In the genomic region with DNA sequence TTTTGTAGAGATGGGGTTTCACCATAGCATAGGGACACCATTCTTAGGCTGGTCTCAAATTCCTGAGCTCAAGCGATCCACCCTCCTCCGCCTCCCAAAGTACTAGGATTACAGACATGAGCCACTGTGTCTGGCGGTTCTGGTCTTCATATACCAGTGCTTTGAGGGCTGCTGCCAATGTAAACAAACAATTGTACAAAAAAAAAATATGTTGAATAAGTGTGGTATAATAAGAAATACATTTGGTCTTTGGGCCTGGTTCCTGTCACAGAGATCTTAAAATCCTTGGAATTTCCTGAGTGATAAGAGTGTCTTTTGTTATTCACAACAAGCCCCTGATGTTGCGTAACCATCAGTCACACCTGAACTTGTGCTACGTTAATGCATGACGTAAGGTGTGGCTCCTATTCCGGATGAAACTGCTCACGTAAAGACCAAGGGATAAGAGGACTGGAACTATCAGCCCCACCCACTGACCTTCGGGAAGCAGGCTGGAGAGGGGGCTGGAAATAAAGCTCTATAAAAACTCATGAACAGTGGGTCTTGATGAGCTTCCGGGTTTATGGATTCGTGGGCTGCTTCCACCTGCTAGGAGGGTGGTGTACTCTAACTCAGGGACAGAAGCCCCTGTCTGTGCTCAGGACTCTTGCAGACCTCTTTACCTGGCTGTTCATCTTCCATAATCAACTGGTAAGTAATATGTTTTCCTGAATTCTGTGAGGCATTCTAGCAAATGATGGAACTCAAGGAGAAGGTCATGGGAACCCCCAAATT, we compare ENCODE assay signal across 10 cellular contexts. TPM values are rescaled to one million over a fixed set of nuclear protein-coding genes. Genes with fewer than 3 reads are reported as not detected.
DNase-seq lines count a peak whose midpoint lies in the region; ATAC-seq, FAIRE-seq and TF ChIP-seq lines count a peak whose summit lies in the region.
"Had no signal": no experiment of that assay in that cellular context is flagged by ENCODE, and none has a peak within 500 bp of the region (broad histone marks: within the 10 kb centered on the region; RNA-seq: fewer than 3 reads in every experiment).

No MANE protein-coding gene starts in this region.

- TF ChIP-seq CTCF in heart left ventricle (IDR thresholded peaks at IDR 0.05), result no peak
- no peak for TF ChIP-seq CTCF in HepG2 (CRISPR knock-in tag; IDR thresholded peaks at IDR 0.05)
- TF ChIP-seq CTCF in D721Med (IDR thresholded peaks at IDR 0.05; ENCODE audit: insufficient read depth, missing control alignments), result no peak

- no peak for FAIRE-seq in HepG2 (lab: Jason Lieb, UNC)
- no peak for FAIRE-seq in D721Med (lab: Jason Lieb, UNC)

- intact Hi-C loops in heart left ventricle (cut with DNase I) (loop anchor here in 9 of 10 donors (1.0 to 10.0 kb wide), 13 partner anchors 93 to 371 kb away; a partner anchor contains a TSS), Right ventricle myocardium inferior (cut with DNase I) (loop anchor here (2.0 to 5.0 kb wide), 5 partner anchors 96 to 356 kb away; a partner anchor contains a TSS), HepG2 (cut with micrococcal nuclease; ENCODE audit: unreplicated experiment) (no loop called here)

- POLR2A ChIA-PET in HepG2 (lab: Yijun Ruan, JAX), result no interaction called here

- H3K36me3 ChIP-seq in heart left ventricle, result no peaks in the 10 kb centered on the region
- no peaks in the 10 kb centered on the region for H3K36me3 ChIP-seq in HepG2 (replicated peaks in 1 of 2; ENCODE audit: control insufficient read depth in 1 of 2, insufficient read depth in 2 of 2, low read length in 2 of 2)

- H3K27ac ChIP-seq in heart left ventricle (peak overlapping the region in 11 of 12 donors; percentile 21 to 73 (median 54)), HepG2 (ENCODE audit: extremely low read length, insufficient read depth, low read length) (no peak overlapping the region)

- ATAC-seq in heart left ventricle (peak; percentile 62 to 91 (median 66)), Right ventricle myocardium inferior (no peak), HepG2 (no peak), GM21825 (IDR thresholded peaks at IDR 0.05; ENCODE audit: unreplicated experiment) (no peak)

- H3K79me2 ChIP-seq in HepG2 (ENCODE audit: insufficient read depth, low read length), result no peaks in the 10 kb centered on the region

- H3K9me3 ChIP-seq in heart left ventricle (peaks cover 0 to 3% (median 0%) of the 10 kb centered on the region in 12 donors), HepG2 (ENCODE audit: low read length) (no peaks in the 10 kb centered on the region)

- no peak overlapping the region for H3K9ac ChIP-seq in HepG2 (ENCODE audit: insufficient read depth, low read depth, low read length)

- CTCF ChIA-PET in HepG2 (lab: Yijun Ruan, JAX; ENCODE audit: low intra/inter-chr PET ratio, low total read pairs), result interaction anchor here (1.8 to 2.1 kb wide), 3 partner anchors 209 to 368 kb away, joined by 14 to 15 read pairs (median 15); no protein-coding TSS in a partner anchor

- DNase-seq in heart left ventricle (peak in 2 of 5 donors; percentile 11 to 30), Right ventricle myocardium inferior (ENCODE audit: missing footprints) (no peak), dedifferentiated amniotic fluid mesenchymal stem cell (ENCODE audit: extremely low spot score) (peak; percentile 81), HepG2 (ENCODE audit: low spot score) (no peak), D721Med (ENCODE audit: insufficient read length, low spot score) (no peak), ureter (ENCODE audit: low spot score) (no peak)
- DNase-seq in activated CD4-positive, alpha-beta T cell treated with anti-CD3 and anti-CD28 coated beads for 1 hour, result no peak
- DNase-seq: activated CD8-positive, alpha-beta memory T cell treated with anti-CD3 and anti-CD28 coated beads, Interleukin-2, amount 50 U/mL, for 48 hours had no signal

- H3K4me1 ChIP-seq in heart left ventricle (peaks cover 0 to 20% (median 0%) of the 10 kb centered on the region in 12 donors), HepG2 (ENCODE audit: insufficient read depth, low read length) (no peaks in the 10 kb centered on the region)

- in situ Hi-C loops in HepG2 (cut with HindIII; ENCODE audit: extremely low pct_ligation_motif_present, low pct_unique_long_range_greater_than_20kb), result loop anchor here (5.0 kb wide), 2 partner anchors 211 to 361 kb away; no protein-coding TSS in a partner anchor

- H3K27me3 ChIP-seq in heart left ventricle, result no peaks in the 10 kb centered on the region
- 0 out of 5 replicates have a peak, but pooled peaks cover 0 to 2% of the 10 kb centered on the region in 2 experiments for H3K27me3 ChIP-seq in HepG2 (ENCODE audit: control insufficient read depth in 1 of 2, insufficient read depth in 2 of 2, low read length in 2 of 2)

- BruUV-seq in HepG2 (replicated peaks; lab: Mats Ljungman, UMichigan), result no TSS peak

- 33 to 42% (median 37%) methylated on average over 11 of the region's 11 CpGs for WGBS in heart left ventricle, 4 donors
- WGBS in HepG2 (ENCODE audit: low lambda C conversion rate), result 16% methylated on average over 11 of the region's 11 CpGs

- H3K4me3 ChIP-seq in heart left ventricle (peak overlapping the region in 4 of 12 donors; percentile 11 to 25 (median 16)), HepG2 (replicated peaks in 1 of 3; ENCODE audit: insufficient read depth in 1 of 3, low read depth in 2 of 3, low read length in 3 of 3) (no peak overlapping the region)

- TF ChIP-seq POLR2A in heart left ventricle (IDR thresholded peaks at IDR 0.05) (no peak), HepG2 (IDR thresholded peaks at IDR 0.05; ENCODE audit: insufficient read depth in 1 of 2, low read depth in 2 of 2, low read length in 2 of 2) (no peak)

- H2AFZ ChIP-seq in HepG2 (ENCODE audit: low read length), result no peak overlapping the region

- no peak for TF ChIP-seq EP300 in HepG2 (IDR thresholded peaks at IDR 0.05; ENCODE audit: low read depth in 2 of 2, low read length in 2 of 2)
- no peak for TF ChIP-seq EP300 in HepG2 (CRISPR knock-in tag; IDR thresholded peaks at IDR 0.05; ENCODE audit: borderline replicate concordance)

- TF ChIP-seq RAD21 in HepG2 (CRISPR knock-in tag; IDR thresholded peaks at IDR 0.05), result no peak

- no peaks in the 10 kb centered on the region for H4K20me1 ChIP-seq in HepG2 (ENCODE audit: insufficient read depth, low read length)

- H3K4me2 ChIP-seq in HepG2 (ENCODE audit: low read depth, low read length), result no peak overlapping the region

RNA-seq across cellular contexts. Expression of a gene that starts 16.5 kb away (rescaled TPM):
- total RNA-seq in heart left ventricle (10 to 100 TPM in 8 of 9 donors, 1 to 10 TPM in 1; 8.5 to 16.9 (median 11.9) TPM), Right ventricle myocardium inferior (12.5 TPM), HepG2 (2016; rRNA removed; fragmentation: Illumina TruSeq; extraction: Trizol) (0.21 and 0.33 TPM in 2 replicates), ureter (43.4 TPM)
- polyA plus RNA-seq in heart left ventricle (10 to 100 TPM in 1 of 2 donors, 1 to 10 TPM in 1; 7.4 to 15.4 TPM), HepG2 (2011; rRNA removed) (0.35 and 0.40 TPM in 2 replicates)
- not detected in 2 replicates for total RNA-seq in HepG2 (2016; cell fraction: cytosol; rRNA removed; fragmentation: Illumina TruSeq; extraction: Trizol; ENCODE audit: low read depth)
- total RNA-seq in HepG2 (2016; cell fraction: insoluble cytoplasmic fraction; rRNA removed; fragmentation: Illumina TruSeq; extraction: Trizol), result 0.22 and 0.39 TPM in 2 replicates
- total RNA-seq in HepG2 (2016; cell fraction: membrane; rRNA removed; fragmentation: Illumina TruSeq; extraction: Trizol), result 0.03 TPM in 1 of 2 replicates, not detected in the other
- total RNA-seq in HepG2 (2016; cell fraction: nucleus; rRNA removed; fragmentation: Illumina TruSeq; extraction: Trizol), result 0.78 and 1.7 TPM in 2 replicates
- 0.15 and 0.18 TPM in 2 replicates for polyA plus RNA-seq in HepG2 (2011; cell fraction: cytosol; rRNA removed)
- 0.96 and 2.2 TPM in 2 replicates for polyA plus RNA-seq in HepG2 (2011; cell fraction: nucleus; rRNA removed)
- 0.52 and 1.0 TPM in 2 replicates for polyA plus RNA-seq in HepG2 (2012)
- not detected in 2 replicates for polyA plus RNA-seq in HepG2 (2016; cell fraction: cytosol; fragmentation: Illumina TruSeq; extraction: Trizol; ENCODE audit: low read depth)
- 0.30 TPM in 1 of 2 replicates, not detected in the other for polyA plus RNA-seq in HepG2 (2016; cell fraction: insoluble cytoplasmic fraction; fragmentation: Illumina TruSeq; extraction: Trizol; ENCODE audit: low read depth)
- polyA plus RNA-seq in HepG2 (2016; cell fraction: membrane; fragmentation: Illumina TruSeq; extraction: Trizol; ENCODE audit: low read depth), result not detected in 2 replicates
- polyA plus RNA-seq in HepG2 (2016; cell fraction: nucleus; fragmentation: Illumina TruSeq; extraction: Trizol; ENCODE audit: insufficient read depth, low read depth), result 1.3 and 1.8 TPM in 2 replicates
- 0.06 and 372 TPM in 2 replicates for polyA minus RNA-seq in HepG2 (2011; rRNA and poly(A)+ RNA removed; ENCODE audit: low replicate concordance)
- 0.89 and 1.3 TPM in 2 replicates for polyA minus RNA-seq in HepG2 (2011; cell fraction: cytosol; rRNA and poly(A)+ RNA removed)
- 2.2 and 2.6 TPM in 2 replicates for polyA minus RNA-seq in HepG2 (2011; cell fraction: nucleus; rRNA and poly(A)+ RNA removed)

RNA-seq across cellular contexts. Expression of a gene that starts 18.7 kb away (rescaled TPM):
- total RNA-seq in heart left ventricle, result 100 to 1,000 TPM in 2 of 9 donors, 10 to 100 TPM in 7; 12.4 to 137 (median 33.0) TPM
- polyA plus RNA-seq in heart left ventricle, result 10 to 100 TPM; 10.2 to 17.4 TPM
- total RNA-seq in Right ventricle myocardium inferior, result 56.0 TPM
- total RNA-seq in HepG2 (2016; rRNA removed; fragmentation: Illumina TruSeq; extraction: Trizol), result not detected in 2 replicates
- not detected in 2 replicates for total RNA-seq in HepG2 (2016; cell fraction: cytosol; rRNA removed; fragmentation: Illumina TruSeq; extraction: Trizol; ENCODE audit: low read depth)
- total RNA-seq in HepG2 (2016; cell fraction: insoluble cytoplasmic fraction; rRNA removed; fragmentation: Illumina TruSeq; extraction: Trizol), result not detected in 2 replicates
- total RNA-seq in HepG2 (2016; cell fraction: membrane; rRNA removed; fragmentation: Illumina TruSeq; extraction: Trizol), result not detected in 2 replicates
- total RNA-seq in HepG2 (2016; cell fraction: nucleus; rRNA removed; fragmentation: Illumina TruSeq; extraction: Trizol), result not detected in 2 replicates
- 0.07 TPM in 1 of 2 replicates, not detected in the other for polyA plus RNA-seq in HepG2 (2011; rRNA removed)
- 0.15 and 0.23 TPM in 2 replicates for polyA plus RNA-seq in HepG2 (2011; cell fraction: cytosol; rRNA removed)
- not detected in 2 replicates for polyA plus RNA-seq in HepG2 (2011; cell fraction: nucleus; rRNA removed)
- polyA plus RNA-seq in HepG2 (2012), result not detected in 2 replicates
- not detected in 2 replicates for polyA plus RNA-seq in HepG2 (2016; cell fraction: cytosol; fragmentation: Illumina TruSeq; extraction: Trizol; ENCODE audit: low read depth)
- polyA plus RNA-seq in HepG2 (2016; cell fraction: insoluble cytoplasmic fraction; fragmentation: Illumina TruSeq; extraction: Trizol; ENCODE audit: low read depth), result not detected in 2 replicates
- polyA plus RNA-seq in HepG2 (2016; cell fraction: membrane; fragmentation: Illumina TruSeq; extraction: Trizol; ENCODE audit: low read depth), result not detected in 2 replicates
- not detected in 2 replicates for polyA plus RNA-seq in HepG2 (2016; cell fraction: nucleus; fragmentation: Illumina TruSeq; extraction: Trizol; ENCODE audit: insufficient read depth, low read depth)
- 442 TPM in 1 of 2 replicates, not detected in the other for polyA minus RNA-seq in HepG2 (2011; rRNA and poly(A)+ RNA removed; ENCODE audit: low replicate concordance)
- polyA minus RNA-seq in HepG2 (2011; cell fraction: cytosol; rRNA and poly(A)+ RNA removed), result 0.62 TPM in 1 of 2 replicates, not detected in the other
- polyA minus RNA-seq in HepG2 (2011; cell fraction: nucleus; rRNA and poly(A)+ RNA removed), result 0.52 and 1.2 TPM in 2 replicates
- 17.0 TPM for total RNA-seq in ureter
- total RNA-seq: PC-3 had no signal

Comparison
In these comparisons a context has a peak if more than half of its experiments do, and no peak if none do; other contexts are left out.
1. ATAC-seq: peak in heart left ventricle (4 of 4); none in Right ventricle myocardium inferior (single experiment), HepG2 (single experiment) and GM21825 (single experiment).
2. RNA of a gene that starts 18.7 kb away (total RNA-seq): 56.0 TPM in Right ventricle myocardium inferior (single experiment), 12.4 to 137 TPM in heart left ventricle and 17.0 TPM in ureter (single experiment); not detected in HepG2; every median in the first group is over 10 times any median in the second.